In genomic region chr16:10262377-10263132, GRCh38 we compare ENCODE assay signal across 27 cellular contexts.
DNase-seq lines count a peak whose midpoint lies in the region; ATAC-seq, FAIRE-seq and TF ChIP-seq lines count a peak whose summit lies in the region.
"Had no signal": no experiment of that assay in that cellular context is flagged by ENCODE, and none has a peak within 500 bp of the region (broad histone marks: within the 10 kb centered on the region; RNA-seq: fewer than 3 reads in every experiment).

No MANE protein-coding gene starts in this region.

- H3K27me3 ChIP-seq in K562 (ENCODE audit: control insufficient read depth in 2 of 2, insufficient read depth in 2 of 2, low read length in 2 of 2) (no peaks in the 10 kb centered on the region), right lobe of liver (no peaks in the 10 kb centered on the region), testis (no peaks in the 10 kb centered on the region)
- H3K27me3 ChIP-seq: BE2C, BLaER1 had no signal

- H3K36me3 ChIP-seq in K562 (ENCODE audit: control insufficient read depth, insufficient read depth, low read length) (no peaks in the 10 kb centered on the region), right lobe of liver (no peaks in the 10 kb centered on the region), testis (ENCODE audit: low read depth, missing control alignments) (no peaks in the 10 kb centered on the region)
- H3K36me3 ChIP-seq: BE2C, BLaER1 had no signal

- ATAC-seq in WTC11 (no peak), K562 (no peak), right lobe of liver (no peak), HG03469 (IDR thresholded peaks at IDR 0.05; ENCODE audit: unreplicated experiment) (no peak), HG03196 (IDR thresholded peaks at IDR 0.05; ENCODE audit: unreplicated experiment) (no peak)
- no peak for ATAC-seq in activated CD4-positive, alpha-beta T cell treated with anti-CD3 and anti-CD28 coated beads for 36 hours
- ATAC-seq: GM12878 had no signal

- TF ChIP-seq EP300 in K562 (IDR thresholded peaks at IDR 0.05; ENCODE audit: low read length): no peak

- no peaks in the 10 kb centered on the region for H3K9me1 ChIP-seq in K562 (ENCODE audit: control insufficient read depth, insufficient read depth, low read length)

- BruUV-seq in K562 (replicated peaks; lab: Mats Ljungman, UMichigan): no TSS peak

- H3K4me3 ChIP-seq in K562 (no peak overlapping the region), right lobe of liver (no peak overlapping the region), testis (no peak overlapping the region)
- H3K4me3 ChIP-seq: BLaER1, GM12878 had no signal

- H3K79me2 ChIP-seq in K562 (ENCODE audit: control insufficient read depth, insufficient read depth, low read length): no peaks in the 10 kb centered on the region

- H3K36me3 Mint-ChIP-seq in WTC11: no peaks in the 10 kb centered on the region
- no peaks in the 10 kb centered on the region for H3K36me3 Mint-ChIP-seq in activated CD4-positive, alpha-beta T cell treated with anti-CD3 and anti-CD28 coated beads for 36 hours (ENCODE audit: low read depth)
- H3K36me3 Mint-ChIP-seq: CD14-positive monocyte; CD4-positive, alpha-beta memory T cell; CD4-positive, CD25-positive, alpha-beta regulatory T cell; CD8-positive, alpha-beta memory T cell had no signal

- no peaks in the 10 kb centered on the region; a peak in 1 of 5 replicates for H3K4me1 ChIP-seq in K562 (replicated peaks in 1 of 2; ENCODE audit: control insufficient read depth in 2 of 2, insufficient read depth in 2 of 2, low read length in 2 of 2)
- H3K4me1 ChIP-seq in right lobe of liver: peaks cover 0 to 48% (median 6%) of the 10 kb centered on the region in 4 donors
- peaks cover 8% of the 10 kb centered on the region for H3K4me1 ChIP-seq in testis
- H3K4me1 ChIP-seq: BE2C had no signal

- FAIRE-seq in K562 (lab: Jason Lieb, UNC): peak; percentile 15
- FAIRE-seq: A204.1, GM12878, GM12892, GM18507 had no signal

- WGBS in K562 (ENCODE audit: insufficient coverage, low coverage, missing lambda C conversion rate): 58% methylated on average over 6 of the region's 7 CpGs
- WGBS in right lobe of liver (ENCODE audit: insufficient coverage, low coverage, low lambda C conversion rate, missing lambda C conversion rate): 75% methylated on average over 7 of the region's 7 CpGs
- WGBS in testis, 2 donors: 81 to 83% methylated on average over 7 of the region's 7 CpGs

- TF ChIP-seq RAD21 in K562 (CRISPR knock-in tag; conservative IDR thresholded peaks at IDR 0.05 in 1 of 2, IDR thresholded peaks at IDR 0.05 in 1 of 2): no peak

- intact Hi-C loops in K562 (cut with micrococcal nuclease) (no loop called here), right lobe of liver (cut with DNase I) (no loop called here), testis (cut with DNase I; ENCODE audit: low total_unique reads) (no loop called here)
- intact Hi-C loops in activated CD4-positive, alpha-beta T cell treated with anti-CD3 and anti-CD28 coated beads for 36 hours (cut with DNase I, micrococcal nuclease): no loop called here

- H3K4me2 ChIP-seq in K562 (ENCODE audit: insufficient read depth, low read length): no peak overlapping the region
- H3K4me2 ChIP-seq: BLaER1 had no signal

- H2AFZ ChIP-seq in K562 (ENCODE audit: low read depth, low read length): no peak overlapping the region

- H3K27me3 Mint-ChIP-seq in WTC11 (ENCODE audit: low read depth): no peaks in the 10 kb centered on the region
- H3K27me3 Mint-ChIP-seq in activated CD4-positive, alpha-beta T cell treated with anti-CD3 and anti-CD28 coated beads for 36 hours: no peaks in the 10 kb centered on the region
- H3K27me3 Mint-ChIP-seq: CD8-positive, alpha-beta memory T cell had no signal

- no peaks in the 10 kb centered on the region for H3K9me3 Mint-ChIP-seq in WTC11
- no peaks in the 10 kb centered on the region for H3K9me3 Mint-ChIP-seq in activated CD4-positive, alpha-beta T cell treated with anti-CD3 and anti-CD28 coated beads for 36 hours (ENCODE audit: low read depth)
- H3K9me3 Mint-ChIP-seq: CD4-positive, CD25-positive, alpha-beta regulatory T cell; CD8-positive, alpha-beta memory T cell had no signal

- no peak overlapping the region for H3K9ac ChIP-seq in K562 (ENCODE audit: insufficient read depth in 1 of 2, low read depth in 2 of 2, low read length in 2 of 2)
- H3K9ac ChIP-seq: BLaER1 had no signal

- H3K27ac ChIP-seq in K562 (ENCODE audit: extremely low read depth, low read depth, low read length) (no peak overlapping the region), right lobe of liver (peak overlapping the region in 2 of 3 donors; percentile 19 to 85), testis (peak overlapping the region; percentile 26 to 36)
- H3K27ac ChIP-seq: BLaER1 had no signal

- TF ChIP-seq POLR2A in K562 (conservative IDR thresholded peaks at IDR 0.05): no peak
- no peak for TF ChIP-seq POLR2A in right lobe of liver (IDR thresholded peaks at IDR 0.05)
- TF ChIP-seq POLR2A in testis (IDR thresholded peaks at IDR 0.05): no peak

- CTCF ChIA-PET in WTC11 (lab: Charles Lee) (no interaction called here), K562 (lab: Yijun Ruan, JAX; ENCODE audit: low intra/inter-chr PET ratio) (no interaction called here)
- CTCF ChIA-PET in activated CD4-positive, alpha-beta T cell treated with anti-CD3 and anti-CD28 coated beads for 36 hours (lab: Charles Lee): interaction anchor here (0.8 to 1.4 kb wide), 4 partner anchors 106 to 1260 kb away, joined by 3 to 4 read pairs (median 3); no protein-coding TSS in a partner anchor

- no peak overlapping the region for H3K4me3 Mint-ChIP-seq in WTC11
- H3K4me3 Mint-ChIP-seq in activated CD4-positive, alpha-beta T cell treated with anti-CD3 and anti-CD28 coated beads for 36 hours: no peak overlapping the region
- H3K4me3 Mint-ChIP-seq: CD14-positive monocyte; CD4-positive, CD25-positive, alpha-beta regulatory T cell; CD8-positive, alpha-beta memory T cell had no signal

- DNase-seq in WTC11 (ENCODE audit: low spot score) (no peak), K562 (ENCODE audit: extremely low read depth in 1 of 4, low spot score in 3 of 4) (no peak), right lobe of liver (no peak), testis (no peak)
- no peak for DNase-seq in activated CD4-positive, alpha-beta T cell treated with anti-CD3 and anti-CD28 coated beads for 36 hours
- DNase-seq: 8988T; ACHN; BE2C; C1 segment of cervical spinal cord; CD4-positive, alpha-beta memory T cell; CD4-positive, CD25-positive, alpha-beta regulatory T cell; CD8-positive, alpha-beta memory T cell; COR-L47; DMS 273 treated with DMSO at 0.1 percent for 48 hours; DMS153; DMS53; DND-41; EL; GDM1 had no signal

- H3K9me3 ChIP-seq in K562 (replicated peaks; ENCODE audit: control insufficient read depth, insufficient read depth, low read depth, low read length): no peaks in the 10 kb centered on the region
- H3K9me3 ChIP-seq in right lobe of liver: no peaks in the 10 kb centered on the region
- H3K9me3 ChIP-seq in testis: no peaks in the 10 kb centered on the region
- H3K9me3 ChIP-seq: BE2C, BLaER1 had no signal

- TF ChIP-seq CTCF in WTC11 (IDR thresholded peaks at IDR 0.05) (no peak), K562 (IDR thresholded peaks at IDR 0.05 in 2 of 3, conservative IDR thresholded peaks at IDR 0.05 in 1 of 3; ENCODE audit: insufficient read depth in 2 of 3, low read depth in 1 of 3, low read length in 3 of 3) (no peak), right lobe of liver (IDR thresholded peaks at IDR 0.05) (no peak), testis (IDR thresholded peaks at IDR 0.05) (no peak)

- POLR2A ChIA-PET in WTC11 (lab: Charles Lee): no interaction called here
- POLR2A ChIA-PET in K562 (lab: Yijun Ruan, JAX): interaction anchor here (0.6 to 1.3 kb wide), 3 partner anchors 18 to 39 kb away, joined by 3 to 4 read pairs (median 3); no protein-coding TSS in a partner anchor
- POLR2A ChIA-PET in activated CD4-positive, alpha-beta T cell treated with anti-CD3 and anti-CD28 coated beads for 36 hours (lab: Charles Lee): interaction anchor here (0.6 kb wide), 1 partner anchor 895 kb away, joined by 4 read pairs; no protein-coding TSS in a partner anchor

- H4K20me1 ChIP-seq in K562 (replicated peaks; ENCODE audit: control insufficient read depth, insufficient read depth, low read length): no peaks in the 10 kb centered on the region
- H4K20me1 ChIP-seq: BLaER1 had no signal

- no peaks in the 10 kb centered on the region for H3K4me1 Mint-ChIP-seq in WTC11
- peaks cover 12% of the 10 kb centered on the region for H3K4me1 Mint-ChIP-seq in activated CD4-positive, alpha-beta T cell treated with anti-CD3 and anti-CD28 coated beads for 36 hours

- no peak overlapping the region for H3K27ac Mint-ChIP-seq in WTC11
- no peak overlapping the region for H3K27ac Mint-ChIP-seq in activated CD4-positive, alpha-beta T cell treated with anti-CD3 and anti-CD28 coated beads for 36 hours
- H3K27ac Mint-ChIP-seq: CD14-positive monocyte; CD4-positive, alpha-beta memory T cell; CD4-positive, CD25-positive, alpha-beta regulatory T cell; CD8-positive, alpha-beta memory T cell had no signal

- in situ Hi-C loops in K562 (cut with MboI): no loop called here

TF ChIP-seq in WTC11, 78 proteins besides CTCF, POLR2A, EP300 and RAD21:
- TF ChIP-seq EMX1 (CRISPR knock-in tag; IDR thresholded peaks at IDR 0.05): no peak
- TF ChIP-seq, protein P1, sequence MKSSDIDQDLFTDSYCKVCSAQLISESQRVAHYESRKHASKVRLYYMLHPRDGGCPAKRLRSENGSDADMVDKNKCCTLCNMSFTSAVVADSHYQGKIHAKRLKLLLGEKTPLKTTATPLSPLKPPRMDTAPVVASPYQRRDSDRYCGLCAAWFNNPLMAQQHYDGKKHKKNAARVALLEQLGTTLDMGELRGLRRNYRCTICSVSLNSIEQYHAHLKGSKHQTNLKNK (CRISPR knock-in tag; IDR thresholded peaks at IDR 0.05): no peak
- TF ChIP-seq GABPB1 (CRISPR knock-in tag; IDR thresholded peaks at IDR 0.05): peak; percentile 38; the same call in 1 of the 2 replicates
- TF ChIP-seq ESRRA (CRISPR knock-in tag; IDR thresholded peaks at IDR 0.05; ENCODE audit: borderline replicate concordance): no peak

TF ChIP-seq in K562, 482 proteins besides CTCF, POLR2A, EP300 and RAD21 (continues in another document):
- TF ChIP-seq MECOM (CRISPR knock-in tag; IDR thresholded peaks at IDR 0.05): no peak
- no peak for TF ChIP-seq ZNF449 (CRISPR knock-in tag; IDR thresholded peaks at IDR 0.05)
- TF ChIP-seq CSDE1 (IDR thresholded peaks at IDR 0.05): no peak
- no peak for TF ChIP-seq HDAC2 (IDR thresholded peaks at IDR 0.05)

Comparison
In these comparisons a context has a peak if more than half of its experiments do, and no peak if none do; other contexts are left out.
1. Of the 49 proteins assayed by ChIP-seq in both K562 and WTC11: peak only in K562: none; only in WTC11: GABPB1; in both: none; in neither: 48.